Comparison of ENCODE assay signal across 9 cellular contexts in the genomic region with DNA sequence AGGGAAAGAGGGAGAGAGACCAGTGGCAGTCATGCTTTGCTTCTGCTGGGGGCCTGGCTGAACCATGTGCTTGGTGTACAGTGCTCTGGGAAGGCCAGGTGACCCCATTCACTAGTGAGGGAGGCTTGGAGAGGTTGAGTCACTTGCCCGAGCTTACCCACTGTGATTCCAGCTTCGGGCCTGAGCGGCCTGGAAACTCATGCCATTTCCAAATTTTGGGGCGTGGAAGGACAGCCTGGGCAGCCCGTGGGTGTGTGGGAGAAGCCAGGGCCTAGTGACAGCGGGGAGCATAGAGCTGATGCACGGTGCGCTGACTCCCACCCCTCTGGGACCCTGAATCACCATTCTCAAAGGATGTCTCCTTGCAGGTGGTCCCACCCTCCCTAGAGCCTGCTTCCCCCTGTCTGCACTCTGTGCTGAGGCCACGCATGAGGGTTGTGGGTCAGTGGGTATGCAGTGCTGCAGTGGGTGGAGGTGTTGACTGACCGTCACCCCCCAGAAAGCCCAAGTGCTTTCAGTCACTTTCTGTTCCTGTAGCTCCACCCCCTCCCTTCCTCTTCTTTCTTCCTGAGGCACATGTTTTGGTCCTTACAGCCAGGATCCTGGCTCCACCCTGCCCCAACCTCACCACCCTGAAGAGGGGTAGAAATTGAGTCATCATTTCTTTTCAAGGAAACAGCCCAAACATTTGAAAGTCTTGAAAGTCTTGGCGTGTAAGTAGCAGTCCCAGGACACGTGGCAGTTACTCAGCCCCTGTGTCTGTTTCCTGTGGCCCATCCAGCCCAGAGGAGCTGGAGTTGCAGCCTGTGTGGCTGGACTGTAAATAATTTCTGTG. TPM values are rescaled to one million over a fixed set of nuclear protein-coding genes. Genes with fewer than 3 reads are reported as not detected.
DNase-seq lines count a peak whose midpoint lies in the region; ATAC-seq, FAIRE-seq and TF ChIP-seq lines count a peak whose summit lies in the region.
"Had no signal": no experiment of that assay in that cellular context is flagged by ENCODE, and none has a peak within 500 bp of the region (broad histone marks: within the 10 kb centered on the region; RNA-seq: fewer than 3 reads in every experiment).

No MANE protein-coding gene starts in this region.

- H3K4me3 ChIP-seq in HCT116 (replicated peaks in 1 of 2; ENCODE audit: low read depth in 1 of 2, low read length in 2 of 2) (0 out of 4 replicates have a peak overlapping the region, but pooled peaks of 1 of the 2 experiments have one; percentile 9), NB4 (ENCODE audit: low read depth, low read length) (peak overlapping the region; percentile 16), heart left ventricle (no peak overlapping the region), small intestine (ENCODE audit: low read depth in 1 of 2, low read length in 2 of 2) (no peak overlapping the region), HAP-1 (no peak overlapping the region)

- RAD21 ChIA-PET in HCT116 (lab: Charles Lee; ENCODE audit: low non-redundant PET in 1 of 2, low total read pairs in 2 of 2, uncharacterized antibody in 2 of 2, unreplicated experiment in 2 of 2), result interaction anchor here (1.0 to 1.2 kb wide), 3 partner anchors 17 to 334 kb away, joined by 3 read pairs; no protein-coding TSS in a partner anchor

- peak overlapping the region; percentile 68 for H3K4me2 ChIP-seq in HCT116 (ENCODE audit: low read length)

- no peaks in the 10 kb centered on the region for H3K9me2 ChIP-seq in HCT116 (ENCODE audit: insufficient read depth)

- TF ChIP-seq POLR2A in GM10847 (IDR thresholded peaks at IDR 0.05; ENCODE audit: extremely low read depth, insufficient read length) (peak; percentile 34), HCT116 (IDR thresholded peaks at IDR 0.05; ENCODE audit: borderline replicate concordance, extremely low read depth, insufficient read depth, insufficient read length) (no peak), NB4 (IDR thresholded peaks at IDR 0.05; ENCODE audit: extremely low read depth, insufficient read length) (peak; percentile 28), heart left ventricle (IDR thresholded peaks at IDR 0.05) (no peak)

- POLR2A ChIA-PET in HCT116 (lab: Charles Lee), result no interaction called here

- H4K20me1 ChIP-seq in HCT116 (ENCODE audit: insufficient read depth), result no peaks in the 10 kb centered on the region

- ATAC-seq in HCT116, result peak; percentile 55
- peak; percentile 10 to 67 (median 54) for ATAC-seq in heart left ventricle

- no TSS peak for BruUV-seq in HCT116 (replicated peaks; lab: Mats Ljungman, UMichigan)

- intact Hi-C loops in HCT116 (cut with micrococcal nuclease), result no loop called here
- intact Hi-C loops in heart left ventricle (cut with DNase I), result loop anchor here in 1 of 10 donors (2.0 kb wide), 1 partner anchor 338 kb away; no protein-coding TSS in a partner anchor

- H3K9ac ChIP-seq in HCT116 (ENCODE audit: low read length), result peak overlapping the region; percentile 49

- peak; percentile 38 for TF ChIP-seq RAD21 in HCT116 (IDR thresholded peaks at IDR 0.05; ENCODE audit: low read depth)

- FAIRE-seq in small intestine (lab: Jason Lieb, UNC), result no peak
- FAIRE-seq: endometrium had no signal

- H3K27ac ChIP-seq in HCT116 (ENCODE audit: low read depth, low read length), result peak overlapping the region; percentile 72
- peak overlapping the region in 11 of 12 donors; percentile 4 to 88 (median 71) for H3K27ac ChIP-seq in heart left ventricle
- peak overlapping the region; percentile 34 to 82 for H3K27ac ChIP-seq in small intestine (ENCODE audit: low read depth in 1 of 2, low read length in 1 of 2)

- no peak overlapping the region for H2AFZ ChIP-seq in HCT116 (ENCODE audit: low read depth, low read length, poor library complexity, severe bottlenecking)

- H3K36me3 ChIP-seq in HCT116 (ENCODE audit: control insufficient read depth in 1 of 2, insufficient read depth in 2 of 2, low read length in 2 of 2) (no peaks in the 10 kb centered on the region), heart left ventricle (peaks cover 0 to 21% (median 5%) of the 10 kb centered on the region in 9 donors), small intestine (ENCODE audit: control insufficient read depth in 2 of 2, insufficient read depth in 2 of 2, low read length in 2 of 2) (peaks cover 2 to 3% of the 10 kb centered on the region in 2 donors), HAP-1 (replicated peaks) (peaks cover 2% of the 10 kb centered on the region)

- DNase-seq in HCT116 (ENCODE audit: low read depth, low spot score) (peak; percentile 69), NB4 (ENCODE audit: low read depth) (peak; percentile 97), heart left ventricle (peak in 4 of 5 donors; percentile 50 to 77 (median 65)), small intestine (no peak), iPS-NIHi7 (ENCODE audit: extremely low spot score) (no peak), HAP-1 (ENCODE audit: low spot score in 2 of 2) (no peak)
- DNase-seq in activated T-helper 9 cell treated with anti-CD3 and anti-CD28 coated beads, Interleukin-2, amount 50 U/mL, for 16 hours (ENCODE audit: low read depth), result peak; percentile 30

- H3K27me3 ChIP-seq in HCT116 (ENCODE audit: insufficient read depth, low read length), result no peaks in the 10 kb centered on the region
- no peaks in the 10 kb centered on the region for H3K27me3 ChIP-seq in heart left ventricle
- H3K27me3 ChIP-seq in small intestine (ENCODE audit: control insufficient read depth in 2 of 2, insufficient read depth in 2 of 2, low read length in 2 of 2), result no peaks in the 10 kb centered on the region
- no peaks in the 10 kb centered on the region for H3K27me3 ChIP-seq in HAP-1 (ENCODE audit: low read depth)

- CTCF ChIA-PET in HCT116 (lab: Charles Lee), result interaction anchor here (1.0 to 1.5 kb wide), 2 partner anchors 19 to 402 kb away, joined by 3 read pairs; no protein-coding TSS in a partner anchor

- no peaks in the 10 kb centered on the region for H3K79me2 ChIP-seq in HCT116 (ENCODE audit: insufficient read depth, low read length)

- TF ChIP-seq CTCF in HCT116 (IDR thresholded peaks at IDR 0.05 in 2 of 3, conservative IDR thresholded peaks at IDR 0.05 in 1 of 3; ENCODE audit: borderline replicate concordance in 1 of 3, insufficient read depth in 1 of 3, low read depth in 2 of 3, low read length in 2 of 3) (no peak), NB4 (IDR thresholded peaks at IDR 0.05; ENCODE audit: low read depth, low read length) (no peak), heart left ventricle (IDR thresholded peaks at IDR 0.05) (no peak)

- WGBS in heart left ventricle, 4 donors, result 67 to 78% (median 73%) methylated on average over 12 of the region's 12 CpGs
- 66 to 82% (median 71%) methylated on average over 12 of the region's 12 CpGs for WGBS in small intestine, 3 donors

- H3K4me1 ChIP-seq in HCT116 (ENCODE audit: control insufficient read depth in 1 of 2, insufficient read depth in 2 of 2, low read length in 2 of 2) (peaks cover 40 to 60% of the 10 kb centered on the region in 2 experiments), heart left ventricle (peaks cover 10 to 82% (median 69%) of the 10 kb centered on the region in 12 donors), small intestine (ENCODE audit: control insufficient read depth in 2 of 2, insufficient read depth in 1 of 2, low read depth in 1 of 2, low read length in 1 of 2) (peaks cover 10 to 14% of the 10 kb centered on the region in 2 donors), HAP-1 (peaks cover 4% of the 10 kb centered on the region)

- H3K9me3 ChIP-seq in HCT116 (ENCODE audit: control insufficient read depth in 1 of 2, insufficient read depth in 1 of 2, low read depth in 1 of 2, low read length in 2 of 2), result no peaks in the 10 kb centered on the region
- no peaks in the 10 kb centered on the region for H3K9me3 ChIP-seq in heart left ventricle
- no peaks in the 10 kb centered on the region for H3K9me3 ChIP-seq in small intestine (ENCODE audit: control insufficient read depth, low read depth)
- H3K9me3 ChIP-seq in HAP-1, result no peaks in the 10 kb centered on the region

- in situ Hi-C loops in HAP-1 (cut with MboI; ENCODE audit: low sequenced_read_pairs), result no loop called here

TF ChIP-seq in HCT116, 20 proteins besides CTCF, POLR2A, EP300 and RAD21 (continues in another document):
- no peak; the same call in none of the 2 replicates for TF ChIP-seq JUND (IDR thresholded peaks at IDR 0.05)
- no peak for TF ChIP-seq YY1 (IDR thresholded peaks at IDR 0.05; ENCODE audit: extremely low read depth, insufficient replicate concordance, low read depth, low read length)
- TF ChIP-seq SP1 (IDR thresholded peaks at IDR 0.05; ENCODE audit: low read depth), result peak; percentile 88
- TF ChIP-seq ZNF274 (IDR thresholded peaks at IDR 0.05; ENCODE audit: low read depth, low read length), result no peak
- TF ChIP-seq EZH2 (IDR thresholded peaks at IDR 0.05), result no peak
- TF ChIP-seq SRF (IDR thresholded peaks at IDR 0.05; ENCODE audit: low read depth), result no peak
- peak; percentile 58; the same call in 1 of the 2 replicates for TF ChIP-seq POLR2AphosphoS5 (IDR thresholded peaks at IDR 0.05; ENCODE audit: low read depth, low read length)
- no peak; the same call in 1 of the 2 replicates for TF ChIP-seq SIN3A (IDR thresholded peaks at IDR 0.05; ENCODE audit: low read depth)
- no peak for TF ChIP-seq ZFX (IDR thresholded peaks at IDR 0.05)
- TF ChIP-seq FOSL1 (IDR thresholded peaks at IDR 0.05; ENCODE audit: low read depth), result peak; percentile 76
- TF ChIP-seq ATF3 (IDR thresholded peaks at IDR 0.05), result no peak
- no peak for TF ChIP-seq EGR1 (IDR thresholded peaks at IDR 0.05; ENCODE audit: low read depth)
- no peak for TF ChIP-seq TCF7L2 (IDR thresholded peaks at IDR 0.05; ENCODE audit: borderline replicate concordance, extremely low read depth, insufficient read depth, insufficient read length)

RNA-seq across cellular contexts. Expression of gene TTC7A, which starts 43.8 kb away (rescaled TPM):
- total RNA-seq in HCT116 (2021; ENCODE audit: unreplicated experiment) (17.7 TPM), heart left ventricle (10 to 100 TPM in 2 of 9 donors, 1 to 10 TPM in 7; 5.6 to 18.5 (median 8.1) TPM)
- 15.1 and 15.3 TPM in 2 replicates for polyA plus RNA-seq in HCT116 (2012)
- polyA plus RNA-seq in heart left ventricle (1 to 10 TPM; 7.2 TPM), small intestine (10 to 100 TPM; 25.7 to 48.8 (median 39.2) TPM)

Comparison
In these comparisons a context has a peak if more than half of its experiments do, and no peak if none do; other contexts are left out.
1. POLR2A ChIP-seq: peak in GM10847 (single experiment) and NB4 (single experiment); none in HCT116 (single experiment) and heart left ventricle (0 of 2).
2. DNase-seq: peak in HCT116 (single experiment), NB4 (single experiment), activated T-helper 9 cell treated with anti-CD3 and anti-CD28 coated beads, Interleukin-2, amount 50 U/mL, for 16 hours (single experiment) and heart left ventricle (4 of 5); none in small intestine (single experiment), iPS-NIHi7 (single experiment) and HAP-1 (0 of 2).
3. Peak in every context shown above with its lines, with median percentiles within 50 percentile points of each other: H3K27ac ChIP-seq.